Comparison of ENCODE assay signal across 1 cellular context in genomic region chr3:24522155-24522579, GRCh38.
TF ChIP-seq lines count a peak whose summit lies in the region.

No MANE protein-coding gene starts in this region.

TF ChIP-seq in HepG2, 621 proteins besides CTCF, POLR2A, EP300 and RAD21 (continued from another document and continues in another):
- TF ChIP-seq NFAT5 (CRISPR knock-in tag; IDR thresholded peaks at IDR 0.05) = peak; percentile 54; the same call in 1 of the 2 replicates
- TF ChIP-seq ZNF331 (CRISPR knock-in tag; IDR thresholded peaks at IDR 0.05) = peak; percentile 26; the same call in 1 of the 2 replicates
- TF ChIP-seq ZSCAN9 (CRISPR knock-in tag; IDR thresholded peaks at IDR 0.05; ENCODE audit: borderline replicate concordance) = 0 out of 2 replicates have a peak, but pooled peaks have one; percentile 47
- 0 out of 2 replicates have a peak, but pooled peaks have one; percentile 27 for TF ChIP-seq KLF6 (CRISPR knock-in tag; IDR thresholded peaks at IDR 0.05)
- peak; percentile 74; the same call in 1 of the 2 replicates for TF ChIP-seq HDAC1 (CRISPR knock-in tag; IDR thresholded peaks at IDR 0.05)
- TF ChIP-seq ZNF839 (CRISPR knock-in tag; IDR thresholded peaks at IDR 0.05; ENCODE audit: borderline replicate concordance) = 0 out of 2 replicates have a peak, but pooled peaks have one; percentile 30
- peak; percentile 40; the same call in 1 of the 2 replicates for TF ChIP-seq ZNF317 (CRISPR knock-in tag; IDR thresholded peaks at IDR 0.05)
- 0 out of 2 replicates have a peak, but pooled peaks have one; percentile 37 for TF ChIP-seq IRX3 (CRISPR knock-in tag; IDR thresholded peaks at IDR 0.05; ENCODE audit: borderline replicate concordance, low read depth)
- TF ChIP-seq ISL2 (CRISPR knock-in tag; IDR thresholded peaks at IDR 0.05) = 0 out of 2 replicates have a peak, but pooled peaks have one; percentile 17
- 0 out of 2 replicates have a peak, but pooled peaks have one; percentile 45 for TF ChIP-seq REL (CRISPR knock-in tag; conservative IDR thresholded peaks at IDR 0.05)
- peak; percentile 66 for TF ChIP-seq ZFX (CRISPR knock-in tag; IDR thresholded peaks at IDR 0.05; ENCODE audit: low read depth)
- TF ChIP-seq MIXL1 (CRISPR knock-in tag; IDR thresholded peaks at IDR 0.05) = no peak
- TF ChIP-seq ZKSCAN8 (CRISPR knock-in tag; IDR thresholded peaks at IDR 0.05; ENCODE audit: borderline replicate concordance) = 0 out of 2 replicates have a peak, but pooled peaks have one; percentile 13
- peak; percentile 8; the same call in 1 of the 2 replicates for TF ChIP-seq SOX13 (IDR thresholded peaks at IDR 0.05)
- peak in 1 of 2 experiments; percentile 33; a peak in 2 of 4 replicates for TF ChIP-seq SOX13 (CRISPR knock-in tag; conservative IDR thresholded peaks at IDR 0.05 in 1 of 2, IDR thresholded peaks at IDR 0.05 in 1 of 2)
- TF ChIP-seq PAXIP1 (CRISPR knock-in tag; conservative IDR thresholded peaks at IDR 0.05) = peak; percentile 62; the same call in 1 of the 2 replicates
- no peak for TF ChIP-seq RNF2 (conservative IDR thresholded peaks at IDR 0.05; ENCODE audit: low read depth)
- TF ChIP-seq HNF4A (CRISPR knock-in tag; IDR thresholded peaks at IDR 0.05) = peak; percentile 87
- peak; percentile 60; the same call in 1 of the 2 replicates for TF ChIP-seq ATF2 (CRISPR knock-in tag; IDR thresholded peaks at IDR 0.05)
- TF ChIP-seq POLR2AphosphoS5 (IDR thresholded peaks at IDR 0.05; ENCODE audit: low read depth, low read length) = peak; percentile 66
- no peak for TF ChIP-seq CREB3 (CRISPR knock-in tag; IDR thresholded peaks at IDR 0.05)
- no peak for TF ChIP-seq MAZ (IDR thresholded peaks at IDR 0.05; ENCODE audit: borderline replicate concordance, low read depth, low read length)
- 0 out of 2 replicates have a peak, but pooled peaks have one; percentile 27 for TF ChIP-seq MAZ (CRISPR knock-in tag; IDR thresholded peaks at IDR 0.05; ENCODE audit: low read depth)
- peak; percentile 68; the same call in 1 of the 2 replicates for TF ChIP-seq ZNF788 (CRISPR knock-in tag; IDR thresholded peaks at IDR 0.05; ENCODE audit: borderline replicate concordance)
- no peak for TF ChIP-seq NFYC (CRISPR knock-in tag; IDR thresholded peaks at IDR 0.05)
- peak; percentile 44 for TF ChIP-seq HNRNPLL (IDR thresholded peaks at IDR 0.05; ENCODE audit: low read depth, low read length, poor library complexity, severe bottlenecking)
- TF ChIP-seq ATF4 (CRISPR knock-in tag; IDR thresholded peaks at IDR 0.05) = no peak
- TF ChIP-seq ZNF609 (CRISPR knock-in tag; IDR thresholded peaks at IDR 0.05; ENCODE audit: borderline replicate concordance) = peak; percentile 54; the same call in 1 of the 2 replicates
- TF ChIP-seq ZNF580 (CRISPR knock-in tag; IDR thresholded peaks at IDR 0.05; ENCODE audit: borderline replicate concordance, low read depth) = peak; percentile 54; the same call in 1 of the 2 replicates
- TF ChIP-seq ZNF687 (CRISPR knock-in tag; IDR thresholded peaks at IDR 0.05) = peak; percentile 63
- TF ChIP-seq ZNF460 (CRISPR knock-in tag; IDR thresholded peaks at IDR 0.05; ENCODE audit: borderline replicate concordance) = peak; percentile 14; the same call in 1 of the 2 replicates
- peak; percentile 3; the same call in 1 of the 2 replicates for TF ChIP-seq RXRA (CRISPR knock-in tag; IDR thresholded peaks at IDR 0.05)
